ENCODE assay signal across 15 cellular contexts in genomic region chr16:54632322-54632721, GRCh38.
DNase-seq lines count a peak whose midpoint lies in the region; TF ChIP-seq lines count a peak whose summit lies in the region.
"Had no signal": no experiment of that assay in that cellular context is flagged by ENCODE, and none has a peak within 500 bp of the region (broad histone marks: within the 10 kb centered on the region; RNA-seq: fewer than 3 reads in every experiment).

No MANE protein-coding gene starts in this region.

- CTCF ChIA-PET in A673 (lab: Charles Lee), result no interaction called here
- CTCF ChIA-PET in HEK293T (lab: Yijun Ruan, JAX), result no interaction called here

- intact Hi-C loops in A673 (cut with micrococcal nuclease; ENCODE audit: unreplicated experiment), result loop anchor here (10.0 kb wide), 2 partner anchors 292 to 622 kb away; no protein-coding TSS in a partner anchor
- intact Hi-C loops in prostate gland (cut with DNase I), result no loop called here

- H3K27ac ChIP-seq in A673 (ENCODE audit: low read depth, low read length, poor library complexity, severe bottlenecking) (no peak overlapping the region), prostate gland (no peak overlapping the region)
- H3K27ac ChIP-seq: KMS-11 had no signal

- H3K27ac Mint-ChIP-seq in nephron progenitor cell, result peak overlapping the region; percentile 8

- no peaks in the 10 kb centered on the region for H3K27me3 ChIP-seq in A673 (replicated peaks; ENCODE audit: insufficient read depth, low read depth, low read length, poor library complexity)
- H3K27me3 ChIP-seq in prostate gland (replicated peaks; ENCODE audit: insufficient read depth), result no peaks in the 10 kb centered on the region

- POLR2A ChIA-PET in A673 (lab: Charles Lee; ENCODE audit: low non-redundant PET), result no interaction called here
- POLR2A ChIA-PET in HEK293T (lab: Yijun Ruan, JAX), result no interaction called here

- H3K36me3 Mint-ChIP-seq in nephron progenitor cell (ENCODE audit: low read depth), result no peaks in the 10 kb centered on the region

- no peak for TF ChIP-seq POLR2A in prostate gland (IDR thresholded peaks at IDR 0.05)

- no peak overlapping the region for H3K4me3 Mint-ChIP-seq in nephron progenitor cell

- no TSS peak for BruUV-seq in A673 (replicated peaks; lab: Mats Ljungman, UMichigan)

- no peak overlapping the region for H3K4me3 ChIP-seq in A673 (ENCODE audit: low read depth, low read length, poor library complexity, severe bottlenecking)
- no peak overlapping the region for H3K4me3 ChIP-seq in foreskin fibroblast (ENCODE audit: low read depth in 1 of 2, low read length in 2 of 2)
- H3K4me3 ChIP-seq in prostate gland, result no peak overlapping the region

- no peaks in the 10 kb centered on the region for H3K9me3 ChIP-seq in A673 (ENCODE audit: low read depth, low read length, poor library complexity, severe bottlenecking)
- no peaks in the 10 kb centered on the region for H3K9me3 ChIP-seq in prostate gland

- H3K4me1 Mint-ChIP-seq in nephron progenitor cell, result peaks cover 28% of the 10 kb centered on the region

- TF ChIP-seq CTCF in A673 (conservative IDR thresholded peaks at IDR 0.05; ENCODE audit: low read depth, low read length), result no peak
- no peak for TF ChIP-seq CTCF in nephron progenitor cell (IDR thresholded peaks at IDR 0.05)
- no peak for TF ChIP-seq CTCF in foreskin fibroblast (IDR thresholded peaks at IDR 0.05; ENCODE audit: low read depth, low read length)
- no peak for TF ChIP-seq CTCF in prostate gland (IDR thresholded peaks at IDR 0.05)

- H3K4me1 ChIP-seq in A673 (ENCODE audit: insufficient read depth, low read length, poor library complexity, severe bottlenecking) (peaks cover 12% of the 10 kb centered on the region), prostate gland (replicated peaks) (no peaks in the 10 kb centered on the region)

- DNase-seq in A673 (ENCODE audit: low spot score) (peak; percentile 21), HEK293T (ENCODE audit: extremely low spot score) (peak; percentile 18), fibroblast of peridontal ligament (ENCODE audit: extremely low read depth) (peak; percentile 30), nephron progenitor cell (no peak), foreskin fibroblast (no peak), prostate gland (ENCODE audit: low spot score) (no peak), HCEC 1CT (no peak)
- DNase-seq in stimulated activated CD4-positive, alpha-beta T cell treated with anti-CD3 and anti-CD28 coated beads, Interleukin-15, amount 100 ng/mL, for 24 hours, result no peak
- DNase-seq: Caco-2, EL, NCI-H1048, NCI-H1694 treated with DMSO at 0.1 percent for 48 hours, NCI-H524, SHP77 had no signal

- 49% methylated on average over 6 of the region's 6 CpGs for WGBS in prostate gland

- no peaks in the 10 kb centered on the region for H3K9me3 Mint-ChIP-seq in nephron progenitor cell

- H3K36me3 ChIP-seq in A673 (ENCODE audit: insufficient read depth, low read length, poor library complexity, severe bottlenecking) (no peaks in the 10 kb centered on the region), prostate gland (no peaks in the 10 kb centered on the region)

- peaks cover 5% of the 10 kb centered on the region for H3K27me3 Mint-ChIP-seq in nephron progenitor cell (ENCODE audit: low read depth, poor library complexity)

TF ChIP-seq in HEK293T, 16 proteins besides CTCF, POLR2A, EP300 and RAD21:
- TF ChIP-seq PKNOX1 (IDR thresholded peaks at IDR 0.05) (peak; percentile 56), NFRKB (IDR thresholded peaks at IDR 0.05) (no peak)

Comparison
In these comparisons a context has a peak if more than half of its experiments do, and no peak if none do; other contexts are left out.
1. DNase-seq: peak in A673 (single experiment), HEK293T (single experiment) and fibroblast of peridontal ligament (single experiment); none in nephron progenitor cell (single experiment), foreskin fibroblast (0 of 2), stimulated activated CD4-positive, alpha-beta T cell treated with anti-CD3 and anti-CD28 coated beads, Interleukin-15, amount 100 ng/mL, for 24 hours (single experiment), prostate gland (single experiment) and HCEC 1CT (single experiment).